Comparison of ENCODE assay signal across 32 cellular contexts in genomic region chr1:28789816-28790215, GRCh38. TPM values are rescaled to one million over a fixed set of nuclear protein-coding genes. Genes with fewer than 3 reads are reported as not detected.
"Had no signal": no experiment of that assay in that cellular context is flagged by ENCODE, and none has a peak within 500 bp of the region (broad histone marks: within the 10 kb centered on the region; RNA-seq: fewer than 3 reads in every experiment).

No MANE protein-coding gene starts in this region.

- H3K9me3 ChIP-seq: neutrophil, pancreas, psoas muscle, right lobe of liver, sigmoid colon, stomach, thoracic aorta, thyroid gland, tibial nerve, upper lobe of left lung, vagina had no signal

- H3K27ac ChIP-seq: neutrophil, pancreas, psoas muscle, right lobe of liver, sigmoid colon, stomach, thoracic aorta, thyroid gland, tibial nerve, upper lobe of left lung, vagina had no signal

- H3K27me3 ChIP-seq: neutrophil, pancreas, right lobe of liver, sigmoid colon, thyroid gland, tibial nerve, upper lobe of left lung, vagina had no signal

- DNase-seq: naive thymus-derived CD4-positive, alpha-beta T cell; natural killer cell; nucleus accumbens; pancreas; psoas muscle; right cardiac atrium; right lobe of liver; sigmoid colon; small intestine; stimulated activated CD4-positive, alpha-beta T cell treated with anti-CD3 and anti-CD28 coated beads, Interleukin-15, amount 100 ng/mL, for 24 hours; stimulated activated CD4-positive, alpha-beta T cell treated with anti-CD3 and anti-CD28 coated beads, Interleukin-2, amount 100 ng/mL, for 24 hours; stimulated activated CD4-positive, alpha-beta T cell treated with anti-CD3 and anti-CD28 coated beads, Interleukin-2, amount 100 ng/mL, for 48 hours; stimulated activated CD4-positive, alpha-beta T cell treated with anti-CD3 and anti-CD28 coated beads, Interleukin-4, amount 100 ng/mL, for 24 hours; stimulated activated naive B cell treated with anti-CD40 and anti-IgM and Interleukin-4, amounts not matched to agents 10 μg/mL and 1 μg/mL and 100 μg/mL, for 72 hours; stimulated activated naive CD4-positive, alpha-beta T cell treated with Interleukin-2 at 50 U/mL for 16 hours; stomach; thyroid gland; trophoblast cell; upper lobe of left lung had no signal

- ATAC-seq: naive thymus-derived CD4-positive, alpha-beta T cell; natural killer cell; pancreas; psoas muscle; right cardiac atrium; right lobe of liver; stimulated activated effector memory CD8-positive, alpha-beta T cell treated with anti-CD3 and anti-CD28 coated beads, Interleukin-12 subunit alpha, Interleukin-12 subunit beta, amount 100 ng/mL, for 72 hours; stimulated activated naive B cell treated with anti-CD40 and anti-IgM and Interleukin-4, amounts not matched to agents 10 μg/mL and 1 μg/mL and 100 μg/mL, for 72 hours had no signal

- H3K4me3 Mint-ChIP-seq: naive thymus-derived CD4-positive, alpha-beta T cell; natural killer cell; nephron; neural crest cell; stimulated activated effector memory CD8-positive, alpha-beta T cell treated with anti-CD3 and anti-CD28 coated beads, Interleukin-12 subunit alpha, Interleukin-12 subunit beta, amount 100 ng/mL, for 72 hours; stimulated activated naive B cell treated with anti-CD40 and anti-IgM and Interleukin-4, amounts not matched to agents 10 μg/mL and 1 μg/mL and 100 μg/mL, for 72 hours; stimulated activated naive CD8-positive, alpha-beta T cell treated with anti-CD3 and anti-CD28 coated beads, Interleukin-15, Interleukin-2, amounts not matched to agents 100 ng/mL and 50 ng/mL, for 24 hours had no signal

- H3K4me1 ChIP-seq: pancreas, sigmoid colon, thyroid gland, vagina had no signal

- H3K27me3 Mint-ChIP-seq: stimulated activated naive CD8-positive, alpha-beta T cell treated with anti-CD3 and anti-CD28 coated beads, Interleukin-15, Interleukin-2, amounts not matched to agents 100 ng/mL and 50 ng/mL, for 24 hours had no signal

- H3K27ac Mint-ChIP-seq: naive thymus-derived CD4-positive, alpha-beta T cell; natural killer cell; nephron; progenitor cell of endocrine pancreas; stimulated activated effector memory CD8-positive, alpha-beta T cell treated with anti-CD3 and anti-CD28 coated beads, Interleukin-12 subunit alpha, Interleukin-12 subunit beta, amount 100 ng/mL, for 72 hours; stimulated activated naive B cell treated with anti-CD40 and anti-IgM and Interleukin-4, amounts not matched to agents 10 μg/mL and 1 μg/mL and 100 μg/mL, for 72 hours; stimulated activated naive CD8-positive, alpha-beta T cell treated with anti-CD3 and anti-CD28 coated beads, Interleukin-15, Interleukin-2, amounts not matched to agents 100 ng/mL and 50 ng/mL, for 24 hours had no signal

- H3K4me3 ChIP-seq: pancreas, psoas muscle, right lobe of liver, sigmoid colon, stomach, thoracic aorta, thyroid gland, tibial nerve, upper lobe of left lung, vagina had no signal

- H3K9me3 Mint-ChIP-seq: naive thymus-derived CD4-positive, alpha-beta T cell; natural killer cell; nephron; neural crest cell; stimulated activated effector memory CD8-positive, alpha-beta T cell treated with anti-CD3 and anti-CD28 coated beads, Interleukin-12 subunit alpha, Interleukin-12 subunit beta, amount 100 ng/mL, for 72 hours; stimulated activated naive B cell treated with anti-CD40 and anti-IgM and Interleukin-4, amounts not matched to agents 10 μg/mL and 1 μg/mL and 100 μg/mL, for 72 hours; stimulated activated naive CD8-positive, alpha-beta T cell treated with anti-CD3 and anti-CD28 coated beads, Interleukin-15, Interleukin-2, amounts not matched to agents 100 ng/mL and 50 ng/mL, for 24 hours had no signal

- H3K36me3 ChIP-seq: neutrophil, pancreas, right lobe of liver, sigmoid colon, stomach, thoracic aorta, thyroid gland, tibial nerve, upper lobe of left lung, vagina had no signal

- H3K36me3 Mint-ChIP-seq: naive thymus-derived CD4-positive, alpha-beta T cell; natural killer cell; stimulated activated effector memory CD8-positive, alpha-beta T cell treated with anti-CD3 and anti-CD28 coated beads, Interleukin-12 subunit alpha, Interleukin-12 subunit beta, amount 100 ng/mL, for 72 hours; stimulated activated naive B cell treated with anti-CD40 and anti-IgM and Interleukin-4, amounts not matched to agents 10 μg/mL and 1 μg/mL and 100 μg/mL, for 72 hours had no signal

RNA-seq across cellular contexts. Expression of gene OPRD1, which starts 22.2 kb away (rescaled TPM):
- total RNA-seq: naive thymus-derived CD4-positive, alpha-beta T cell; natural killer cell; omental fat pad; renal cortical epithelial cell; right cardiac atrium; right lobe of liver; subcutaneous adipose tissue; thoracic aorta; tibial nerve; upper lobe of left lung; ureter had no signal
